In genomic region chr4:105990933-105991332, GRCh38 we compare ENCODE assay signal across 9 cellular contexts.
DNase-seq lines count a peak whose midpoint lies in the region; ATAC-seq and TF ChIP-seq lines count a peak whose summit lies in the region.
"Had no signal": no experiment of that assay in that cellular context is flagged by ENCODE, and none has a peak within 500 bp of the region (broad histone marks: within the 10 kb centered on the region; RNA-seq: fewer than 3 reads in every experiment).

No MANE protein-coding gene starts in this region.

- peak overlapping the region; percentile 59 for H3K27ac ChIP-seq in subcutaneous abdominal adipose tissue (ENCODE audit: low read depth, low read length)

- H3K4me1 Mint-ChIP-seq in brain: peaks cover 9% of the 10 kb centered on the region

- peaks cover 0 to 9% (median 4%) of the 10 kb centered on the region in 5 experiments for H3K9me3 Mint-ChIP-seq in brain

- H3K27me3 Mint-ChIP-seq in brain: no peaks in the 10 kb centered on the region
- H3K27me3 Mint-ChIP-seq: stimulated activated naive CD8-positive, alpha-beta T cell treated with anti-CD3 and anti-CD28 coated beads, Interleukin-15, Interleukin-2, amounts not matched to agents 100 ng/mL and 50 ng/mL, for 24 hours had no signal

- H3K27ac Mint-ChIP-seq in brain: peak overlapping the region in 4 of 5 experiments; percentile 10 to 79 (median 68)
- H3K27ac Mint-ChIP-seq: stimulated activated naive CD8-positive, alpha-beta T cell treated with anti-CD3 and anti-CD28 coated beads, Interleukin-15, Interleukin-2, amounts not matched to agents 100 ng/mL and 50 ng/mL, for 24 hours had no signal

- ATAC-seq in GM21576 (IDR thresholded peaks at IDR 0.05; ENCODE audit: unreplicated experiment) (no peak), GM18907 (IDR thresholded peaks at IDR 0.05; ENCODE audit: unreplicated experiment) (no peak)

- no peak overlapping the region for H3K9ac ChIP-seq in subcutaneous abdominal adipose tissue (ENCODE audit: low read length in 5 of 5)

- H3K36me3 Mint-ChIP-seq in brain: no peaks in the 10 kb centered on the region

- no peaks in the 10 kb centered on the region for H3K9me3 ChIP-seq in subcutaneous abdominal adipose tissue (ENCODE audit: control insufficient read depth in 5 of 5, low read length in 5 of 5)

- peaks cover 0 to 33% (median 13%) of the 10 kb centered on the region in 5 donors for H3K4me1 ChIP-seq in subcutaneous abdominal adipose tissue (ENCODE audit: control insufficient read depth in 5 of 5, insufficient read depth in 5 of 5, low read length in 5 of 5)

- H3K36me3 ChIP-seq in subcutaneous abdominal adipose tissue (ENCODE audit: control insufficient read depth in 5 of 5, insufficient read depth in 5 of 5, low read length in 5 of 5): no peaks in the 10 kb centered on the region

- no peak overlapping the region for H3K4me3 ChIP-seq in subcutaneous abdominal adipose tissue (ENCODE audit: low read depth in 1 of 5, low read length in 5 of 5)

- peak; percentile 87 for DNase-seq in HK-2 (ENCODE audit: unreplicated experiment)
- DNase-seq in inferior parietal cortex (ENCODE audit: extremely low spot score): peak; percentile 7
- no peak for DNase-seq in activated CD4-positive, alpha-beta T cell treated with anti-CD3 and anti-CD28 coated beads for 4 hours
- no peak for DNase-seq in T-helper 9 cell

- H3K4me3 Mint-ChIP-seq in brain: no peak overlapping the region
- H3K4me3 Mint-ChIP-seq: stimulated activated naive CD8-positive, alpha-beta T cell treated with anti-CD3 and anti-CD28 coated beads, Interleukin-15, Interleukin-2, amounts not matched to agents 100 ng/mL and 50 ng/mL, for 24 hours had no signal

- H3K27me3 ChIP-seq in subcutaneous abdominal adipose tissue (ENCODE audit: control insufficient read depth in 5 of 5, insufficient read depth in 4 of 5, low read length in 5 of 5): no peaks in the 10 kb centered on the region

- no peak for TF ChIP-seq CTCF in brain (conservative IDR thresholded peaks at IDR 0.05)

Comparison
In these comparisons a context has a peak if more than half of its experiments do, and no peak if none do; other contexts are left out.
1. DNase-seq: peak in HK-2 (single experiment) and inferior parietal cortex (single experiment); none in activated CD4-positive, alpha-beta T cell treated with anti-CD3 and anti-CD28 coated beads for 4 hours (0 of 2) and T-helper 9 cell (single experiment).